ENCODE assay signal across 11 cellular contexts in the genomic region with DNA sequence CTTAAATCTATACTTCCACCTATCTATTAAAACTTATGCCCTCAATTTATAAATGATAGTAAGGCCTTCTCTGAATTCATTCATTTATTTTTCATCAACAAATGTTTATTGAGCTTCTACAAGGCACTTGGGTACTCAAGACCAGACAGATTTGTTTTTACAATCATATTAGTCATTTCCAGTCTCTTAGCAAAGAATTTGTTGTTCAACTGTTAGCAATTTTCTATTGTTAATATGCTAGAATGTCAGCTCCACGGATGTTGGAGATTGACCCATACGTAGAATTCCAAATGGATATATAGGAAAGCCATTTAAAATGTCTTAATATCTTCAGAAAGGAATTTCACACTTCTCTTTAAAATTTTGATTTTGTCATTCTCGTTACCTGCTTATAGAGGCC. TPM values are rescaled to one million over a fixed set of nuclear protein-coding genes. Genes with fewer than 3 reads are reported as not detected.
DNase-seq lines count a peak whose midpoint lies in the region; ATAC-seq and TF ChIP-seq lines count a peak whose summit lies in the region.
"Had no signal": no experiment of that assay in that cellular context is flagged by ENCODE, and none has a peak within 500 bp of the region (broad histone marks: within the 10 kb centered on the region; RNA-seq: fewer than 3 reads in every experiment).

No MANE protein-coding gene starts in this region.

- peak overlapping the region; percentile 61 for H3K4me3 ChIP-seq in AG10803 (ENCODE audit: low read length)
- no peak overlapping the region for H3K4me3 ChIP-seq in epithelial cell of esophagus (ENCODE audit: low read length)
- no peak overlapping the region for H3K4me3 ChIP-seq in psoas muscle
- no peak overlapping the region for H3K4me3 ChIP-seq in H7 (ENCODE audit: insufficient read depth, low read depth, low read length)
- H3K4me3 ChIP-seq: right lobe of liver had no signal

- peak overlapping the region; percentile 96 for H3K27ac ChIP-seq in psoas muscle

- H3K9me3 ChIP-seq in psoas muscle = no peaks in the 10 kb centered on the region
- H3K9me3 ChIP-seq: right lobe of liver had no signal

- 94 to 97% (median 96%) methylated on average over 3 of the region's 3 CpGs for WGBS in psoas muscle, 3 donors

- TF ChIP-seq CTCF in AG10803 (conservative IDR thresholded peaks at IDR 0.05; ENCODE audit: low read length) (no peak), epithelial cell of esophagus (IDR thresholded peaks at IDR 0.05; ENCODE audit: insufficient read depth, low read depth, low read length, missing control alignments) (no peak), psoas muscle (IDR thresholded peaks at IDR 0.05) (no peak)

- peaks cover 50% of the 10 kb centered on the region for H3K4me1 ChIP-seq in psoas muscle

- H3K36me3 ChIP-seq in psoas muscle (ENCODE audit: insufficient read depth in 1 of 2, low read depth in 1 of 2) (peaks cover 8 to 30% of the 10 kb centered on the region in 2 donors), H7 (replicated peaks; ENCODE audit: control insufficient read depth, insufficient read depth, low read length) (no peaks in the 10 kb centered on the region; the same call in 1 of the 2 replicates)

- H3K27me3 ChIP-seq in psoas muscle (ENCODE audit: insufficient read depth in 3 of 3, low read length in 2 of 3) (no peaks in the 10 kb centered on the region), H7 (ENCODE audit: control insufficient read depth, insufficient read depth, low read length) (peaks cover 38% of the 10 kb centered on the region)
- H3K27me3 ChIP-seq: right lobe of liver had no signal

- intact Hi-C loops in psoas muscle (cut with DNase I) = no loop called here

- ATAC-seq in psoas muscle (no peak), GM21576 (IDR thresholded peaks at IDR 0.05; ENCODE audit: unreplicated experiment) (no peak)
- ATAC-seq: activated CD4-positive, alpha-beta T cell treated with anti-CD3 and anti-CD28 coated beads for 36 hours; right lobe of liver had no signal

- peak; percentile 75 for DNase-seq in AG10803 (ENCODE audit: low read depth)
- peak; percentile 76 for DNase-seq in LHCN-M2 (ENCODE audit: low read depth)
- peak; percentile 65 for DNase-seq in epithelial cell of esophagus (ENCODE audit: low read depth)
- DNase-seq in psoas muscle = no peak
- DNase-seq in medulla oblongata (ENCODE audit: extremely low spot score) = no peak
- DNase-seq in H7 = no peak
- no peak for DNase-seq in NCI-H146 (lab: John Stamatoyannopoulos, UW)
- DNase-seq: activated CD4-positive, alpha-beta T cell treated with anti-CD3 and anti-CD28 coated beads for 36 hours; NCI-H524; right lobe of liver had no signal

RNA-seq across cellular contexts. Expression of a gene that starts 36.7 kb away (rescaled TPM):
- total RNA-seq in LHCN-M2 (2014; rRNA removed) = 153 and 164 TPM in 2 replicates
- 23.5 TPM for polyA plus RNA-seq in LHCN-M2 (2012)
- total RNA-seq in psoas muscle = 100 to 1,000 TPM in 1 of 4 donors, 10 to 100 TPM in 3; 56.7 to 212 (median 87.0) TPM
- polyA plus RNA-seq in psoas muscle = 10 to 100 TPM; 24.2 to 61.7 (median 48.7) TPM
- total RNA-seq in H7 (2014; rRNA removed; shearing (Covaris generic)) = 6.7 and 9.5 TPM in 2 replicates

Comparison
In these comparisons a context has a peak if more than half of its experiments do, and no peak if none do; other contexts are left out.
1. DNase-seq: peak in AG10803 (single experiment), LHCN-M2 (single experiment) and epithelial cell of esophagus (single experiment); none in psoas muscle (0 of 2), medulla oblongata (single experiment), H7 (single experiment) and NCI-H146 (single experiment).